ENCODE assay signal across 27 cellular contexts in the genomic region with DNA sequence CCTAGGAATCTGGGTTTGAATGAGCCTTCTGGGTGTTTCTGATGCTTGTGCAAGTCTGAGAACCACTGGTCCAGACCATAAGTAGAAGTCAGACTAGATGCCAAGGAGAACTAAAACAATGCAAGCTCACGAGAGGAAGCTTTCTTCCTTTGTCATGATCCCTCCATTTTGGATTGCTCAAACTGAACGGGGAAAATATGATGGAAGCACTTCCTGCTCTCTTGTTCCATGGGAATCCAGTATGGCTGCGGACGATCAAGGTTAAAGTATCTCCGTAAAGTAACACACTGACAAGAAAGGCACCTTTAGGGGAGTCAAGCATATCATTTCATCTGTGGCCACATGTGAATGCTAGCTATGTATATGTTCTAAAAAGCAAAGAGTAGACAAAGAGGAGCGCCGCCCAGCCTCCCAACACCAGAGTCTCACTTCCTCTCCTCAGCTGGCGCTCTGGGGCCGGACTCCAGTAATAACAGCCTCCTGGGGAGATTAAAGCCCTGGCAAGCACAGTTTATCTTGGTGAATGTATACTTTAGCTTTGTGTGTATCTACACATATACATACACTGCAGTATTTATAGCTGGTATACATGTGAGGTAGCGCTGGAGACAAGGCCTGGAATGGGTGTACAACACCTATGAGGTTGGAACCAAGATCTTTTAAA.
"Had no signal": no experiment of that assay in that cellular context is flagged by ENCODE, and none has a peak within 500 bp of the region (broad histone marks: within the 10 kb centered on the region; RNA-seq: fewer than 3 reads in every experiment).

No MANE protein-coding gene starts in this region.

- H3K27me3 ChIP-seq: adrenal gland, esophagus squamous epithelium, gastrocnemius medialis, neural progenitor cell, ovary, right atrium auricular region, tibial nerve had no signal

- H3K9me3 ChIP-seq: adrenal gland, esophagus squamous epithelium, gastrocnemius medialis, ovary, psoas muscle, right atrium auricular region, tibial nerve had no signal

- H3K27ac Mint-ChIP-seq: activated B cell treated with CpG ODN at 0.5 μM for 24 hours; activated CD4-positive, alpha-beta T cell treated with anti-CD3 and anti-CD28 coated beads for 36 hours; activated naive CD8-positive, alpha-beta T cell; activated T-helper 2 cell treated with anti-CD3 and anti-CD28 coated beads, Interferon-gamma antibody, Interleukin-2, Interleukin-4, amounts not matched to agents 10 μg/mL and 5 μg/mL and 100 μg/mL, durations not matched to agents 14 hours and 24 hours and 36 hours; endodermal cell; mesothelial cell of epicardium; neural progenitor cell; stimulated activated naive CD8-positive, alpha-beta T cell treated with anti-CD3 and anti-CD28 coated beads, Interleukin-15, Interleukin-2, amounts not matched to agents 100 ng/mL and 50 ng/mL, for 24 hours had no signal

- H3K4me1 Mint-ChIP-seq: activated B cell treated with CpG ODN at 0.5 μM for 24 hours; activated CD4-positive, alpha-beta T cell treated with anti-CD3 and anti-CD28 coated beads for 36 hours had no signal

- H3K36me3 ChIP-seq: adrenal gland, esophagus squamous epithelium, gastrocnemius medialis, neural progenitor cell, ovary, right atrium auricular region, tibial nerve had no signal

- DNase-seq: activated B cell treated with CpG ODN at 0.5 μM for 24 hours; activated CD4-positive, alpha-beta T cell treated with anti-CD3 and anti-CD28 coated beads for 36 hours; activated CD4-positive, alpha-beta T cell treated with anti-CD3 and anti-CD28 coated beads, Interleukin-2, amount 50 U/mL, for 4 hours; activated CD8-positive, alpha-beta memory T cell treated with anti-CD3 and anti-CD28 coated beads, Interleukin-2, amount 50 U/mL, for 48 hours; activated naive CD4-positive, alpha-beta T cell; activated T-cell treated with anti-CD3 and anti-CD28 coated beads, Interleukin-2, amount 50 U/mL, for 4 hours; adrenal gland; cerebellar nuclear complex; cortex of kidney; endodermal cell; esophagus squamous epithelium; gastrocnemius medialis; hippocampal formation; left ventricle myocardium superior; mammary epithelial cell; naive thymus-derived CD8-positive, alpha-beta T cell; ovary; psoas muscle; stimulated activated CD4-positive, alpha-beta T cell treated with anti-CD3 and anti-CD28 coated beads, Interleukin-12 subunit alpha, Interleukin-12 subunit beta, amount 100 ng/mL, for 4 hours; substantia nigra had no signal

- H3K36me3 Mint-ChIP-seq: mesothelial cell of epicardium, neural progenitor cell had no signal

- H3K27ac ChIP-seq: adrenal gland, esophagus squamous epithelium, gastrocnemius medialis, neural progenitor cell, ovary, psoas muscle, right atrium auricular region, tibial nerve had no signal

- H3K4me3 Mint-ChIP-seq: activated B cell treated with CpG ODN at 0.5 μM for 24 hours; activated CD4-positive, alpha-beta T cell treated with anti-CD3 and anti-CD28 coated beads for 36 hours; activated naive CD8-positive, alpha-beta T cell; activated T-cell treated with anti-CD3 and anti-CD28 coated beads, Interleukin-2, amount 50 U/mL, for 4 hours; endodermal cell; mesothelial cell of epicardium; naive thymus-derived CD8-positive, alpha-beta T cell; neural progenitor cell; stimulated activated naive CD8-positive, alpha-beta T cell treated with anti-CD3 and anti-CD28 coated beads, Interleukin-15, Interleukin-2, amounts not matched to agents 100 ng/mL and 50 ng/mL, for 24 hours had no signal

- H3K9me3 Mint-ChIP-seq: activated B cell treated with CpG ODN at 0.5 μM for 24 hours; activated T-cell treated with anti-CD3 and anti-CD28 coated beads, Interleukin-2, amount 50 U/mL, for 4 hours; activated T-helper 2 cell treated with anti-CD3 and anti-CD28 coated beads, Interferon-gamma antibody, Interleukin-2, Interleukin-4, amounts not matched to agents 10 μg/mL and 5 μg/mL and 100 μg/mL, durations not matched to agents 14 hours and 24 hours and 36 hours; mesothelial cell of epicardium had no signal

- H3K4me2 ChIP-seq: neural progenitor cell had no signal

- H2AFZ ChIP-seq: neural progenitor cell had no signal

- ATAC-seq: activated CD4-positive, alpha-beta T cell treated with anti-CD3 and anti-CD28 coated beads for 36 hours; activated T-cell treated with anti-CD3 and anti-CD28 coated beads, Interleukin-2, amount 50 U/mL, for 4 hours; gastrocnemius medialis; left ventricle myocardium superior; naive thymus-derived CD8-positive, alpha-beta T cell; psoas muscle had no signal

- H3K4me1 ChIP-seq: adrenal gland, esophagus squamous epithelium, right atrium auricular region had no signal

- H3K4me3 ChIP-seq: adrenal gland, esophagus squamous epithelium, gastrocnemius medialis, neural progenitor cell, ovary, psoas muscle, right atrium auricular region, tibial nerve had no signal

- H3K27me3 Mint-ChIP-seq: activated B cell treated with CpG ODN at 0.5 μM for 24 hours; activated CD4-positive, alpha-beta T cell treated with anti-CD3 and anti-CD28 coated beads for 36 hours; activated naive CD8-positive, alpha-beta T cell; naive thymus-derived CD8-positive, alpha-beta T cell; stimulated activated naive CD8-positive, alpha-beta T cell treated with anti-CD3 and anti-CD28 coated beads, Interleukin-15, Interleukin-2, amounts not matched to agents 100 ng/mL and 50 ng/mL, for 24 hours had no signal

- H3K9ac ChIP-seq: neural progenitor cell had no signal
